ENCODE assay signal across 11 cellular contexts in the genomic region with DNA sequence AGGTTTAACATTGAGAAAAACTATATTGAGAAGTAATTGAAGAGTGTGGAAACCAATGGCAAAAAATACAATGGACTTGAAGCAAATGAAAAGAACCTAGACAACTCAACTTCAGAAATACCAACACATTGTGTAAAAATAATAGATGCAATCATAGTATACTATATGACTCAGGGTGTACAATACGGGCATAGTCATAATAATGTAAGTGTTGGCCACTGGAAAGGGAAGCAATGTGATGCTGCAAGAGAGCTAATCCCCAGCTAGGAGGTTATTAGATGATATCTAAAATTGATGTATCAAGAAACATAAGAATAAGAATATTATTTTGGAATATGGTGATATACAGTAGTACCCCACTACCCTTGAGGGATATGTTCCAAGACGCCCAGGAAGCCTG.
"Had no signal": no experiment of that assay in that cellular context is flagged by ENCODE, and none has a peak within 500 bp of the region (broad histone marks: within the 10 kb centered on the region; RNA-seq: fewer than 3 reads in every experiment).

No MANE protein-coding gene starts in this region.

- H3K36me3 ChIP-seq: colonic mucosa, gastroesophageal sphincter, heart left ventricle, vagina had no signal

- H3K27me3 ChIP-seq: body of pancreas, colonic mucosa, gastroesophageal sphincter, heart left ventricle, vagina had no signal

- H3K9me3 ChIP-seq: colonic mucosa, vagina had no signal

- ATAC-seq: body of pancreas; gastroesophageal sphincter; heart left ventricle; left ventricle myocardium superior; stimulated activated naive CD8-positive, alpha-beta T cell treated with anti-CD3 and anti-CD28 coated beads, Interleukin-15, amount 100 ng/mL, for 72 hours had no signal

- H3K27ac ChIP-seq: body of pancreas, colonic mucosa, gastroesophageal sphincter, heart left ventricle, vagina had no signal

- DNase-seq: activated CD4-positive, alpha-beta T cell treated with anti-CD3 and anti-CD28 coated beads, Interleukin-2, amount 50 U/mL, for 48 hours; activated T-cell treated with anti-CD3 and anti-CD28 coated beads for 4 hours; body of pancreas; colonic mucosa; endodermal cell; heart left ventricle; kidney glomerular epithelial cell; left ventricle myocardium superior; stimulated activated naive CD8-positive, alpha-beta T cell treated with anti-CD3 and anti-CD28 coated beads, Interleukin-15, amount 100 ng/mL, for 72 hours had no signal

- H3K4me3 ChIP-seq: body of pancreas, colonic mucosa, gastroesophageal sphincter, heart left ventricle, vagina had no signal
